Comparison of ENCODE assay signal across 10 cellular contexts in the genomic region with DNA sequence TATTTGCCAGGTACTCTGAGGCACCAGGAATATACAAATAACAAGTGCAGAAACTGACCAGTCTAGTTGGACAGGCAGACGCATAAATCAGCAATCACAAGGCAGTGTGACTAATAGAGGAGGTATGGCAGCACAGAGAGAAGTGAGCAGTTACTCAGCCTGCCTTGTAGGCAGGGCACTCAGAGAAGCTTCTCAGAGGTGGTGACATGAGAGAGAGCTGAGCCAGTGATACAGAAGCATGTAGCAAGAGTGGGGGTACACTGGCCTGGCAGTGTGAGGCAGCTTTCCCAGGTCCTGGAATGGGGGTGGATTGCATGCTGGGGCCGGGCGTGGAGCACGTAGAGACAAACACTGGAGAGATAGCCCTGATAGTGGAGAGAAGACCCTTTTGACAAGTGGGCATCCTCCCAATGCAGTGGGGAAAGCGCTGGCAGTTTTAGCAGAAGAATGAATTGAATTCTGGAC. TPM values are rescaled to one million over a fixed set of nuclear protein-coding genes. Genes with fewer than 3 reads are reported as not detected.
DNase-seq lines count a peak whose midpoint lies in the region; ATAC-seq and TF ChIP-seq lines count a peak whose summit lies in the region.
"Had no signal": no experiment of that assay in that cellular context is flagged by ENCODE, and none has a peak within 500 bp of the region (broad histone marks: within the 10 kb centered on the region; RNA-seq: fewer than 3 reads in every experiment).

No MANE protein-coding gene starts in this region.

- ATAC-seq in GM18909 (IDR thresholded peaks at IDR 0.05; ENCODE audit: poor library complexity, unreplicated experiment) (no peak), GM21423 (IDR thresholded peaks at IDR 0.05; ENCODE audit: unreplicated experiment) (no peak)

- H3K9ac ChIP-seq in colonic mucosa (ENCODE audit: low read depth in 2 of 2, low read length in 2 of 2): peak overlapping the region in 1 of 2 donors; percentile 2

- no peak overlapping the region for H3K4me3 ChIP-seq in colonic mucosa
- no peak overlapping the region for H3K4me3 ChIP-seq in mesodermal cell (ENCODE audit: extremely low read depth, insufficient read depth, low read length, poor library complexity, severe bottlenecking)

- H3K36me3 ChIP-seq in colonic mucosa: no peaks in the 10 kb centered on the region
- peaks cover 23% of the 10 kb centered on the region for H3K36me3 ChIP-seq in mesodermal cell (ENCODE audit: control insufficient read depth, insufficient read depth, low read length)

- H3K4me1 ChIP-seq in colonic mucosa: no peaks in the 10 kb centered on the region
- peaks cover 54% of the 10 kb centered on the region for H3K4me1 ChIP-seq in mesodermal cell (ENCODE audit: control insufficient read depth, insufficient read depth, low read length, poor library complexity, severe bottlenecking)

- H3K27ac ChIP-seq in colonic mucosa (peak overlapping the region; percentile 63), mesodermal cell (ENCODE audit: low read depth, low read length, severe bottlenecking) (peak overlapping the region; percentile 95)

- DNase-seq in A172 (ENCODE audit: low spot score): peak; percentile 100
- peak; percentile 98 for DNase-seq in M059J (ENCODE audit: low read depth)
- DNase-seq in colonic mucosa: no peak
- no peak for DNase-seq in COLO668 (lab: John Stamatoyannopoulos, UW; ENCODE audit: unreplicated experiment)
- no peak for DNase-seq in superior temporal gyrus (ENCODE audit: extremely low spot score)
- DNase-seq: DMS79; stimulated activated CD4-positive, alpha-beta T cell treated with anti-CD3 and anti-CD28 coated beads, Interleukin-4, amount 100 ng/mL, for 1 hour had no signal

- no peaks in the 10 kb centered on the region for H3K9me3 ChIP-seq in colonic mucosa
- H3K9me3 ChIP-seq in mesodermal cell (ENCODE audit: control insufficient read depth, low read length): no peaks in the 10 kb centered on the region

- no peak for TF ChIP-seq CTCF in colonic mucosa (IDR thresholded peaks at IDR 0.05)

- 82 to 83% methylated on average over 2 to 5 of the region's 5 CpGs for WGBS in mesodermal cell (ENCODE audit: insufficient coverage in 2 of 2), 2 experiments

- intact Hi-C loops in colonic mucosa (cut with DNase I): no loop called here

- no peaks in the 10 kb centered on the region for H3K27me3 ChIP-seq in colonic mucosa

RNA-seq across cellular contexts. Expression of gene PHLDA3, which starts 7.8 kb away (rescaled TPM):
- 96.2 and 133 TPM in 2 replicates for total RNA-seq in A172 (2014; rRNA removed; shearing (Covaris generic))
- total RNA-seq in M059J (2014; rRNA removed; shearing (Covaris generic)): 7.6 and 17.3 TPM in 2 replicates
- total RNA-seq in colonic mucosa: 10 to 100 TPM; 13.1 to 21.2 TPM
- 71.4 TPM for polyA plus RNA-seq in mesodermal cell (2013, experiment 1 of 2)
- 50.9 TPM for polyA plus RNA-seq in mesodermal cell (2013, experiment 2 of 2)

RNA-seq across cellular contexts. Expression of gene TNNI1, which starts 39.7 kb away (rescaled TPM):
- total RNA-seq in A172 (2014; rRNA removed; shearing (Covaris generic)): not detected in 2 replicates
- not detected in 2 replicates for total RNA-seq in M059J (2014; rRNA removed; shearing (Covaris generic))
- total RNA-seq in colonic mucosa: not detected
- 19.4 TPM for polyA plus RNA-seq in mesodermal cell (2013, experiment 1 of 2)
- polyA plus RNA-seq in mesodermal cell (2013, experiment 2 of 2): 25.0 TPM

RNA-seq across cellular contexts. Expression of gene CSRP1, which starts 45.7 kb away (rescaled TPM):
- total RNA-seq in A172 (2014; rRNA removed; shearing (Covaris generic)): 573 and 611 TPM in 2 replicates
- total RNA-seq in M059J (2014; rRNA removed; shearing (Covaris generic)): 565 and 854 TPM in 2 replicates
- 100 to 1,000 TPM; 186 to 376 TPM for total RNA-seq in colonic mucosa
- polyA plus RNA-seq in mesodermal cell (2013, experiment 1 of 2): 73.2 TPM
- 56.8 TPM for polyA plus RNA-seq in mesodermal cell (2013, experiment 2 of 2)

Comparison
In these comparisons a context has a peak if more than half of its experiments do, and no peak if none do; other contexts are left out.
1. DNase-seq: peak in A172 (single experiment) and M059J (single experiment); none in colonic mucosa (single experiment), COLO668 (single experiment) and superior temporal gyrus (single experiment).